In genomic region chr13:34159946-34160345, GRCh38 we compare ENCODE assay signal across 31 cellular contexts.
"Had no signal": no experiment of that assay in that cellular context is flagged by ENCODE, and none has a peak within 500 bp of the region (broad histone marks: within the 10 kb centered on the region; RNA-seq: fewer than 3 reads in every experiment).

No MANE protein-coding gene starts in this region.

- DNase-seq: activated B cell treated with CpG ODN at 0.5 μM for 24 hours; activated CD4-positive, alpha-beta T cell treated with anti-CD3 and anti-CD28 coated beads for 48 hours; activated CD4-positive, alpha-beta T cell treated with anti-CD3 and anti-CD28 coated beads, Interleukin-2, amount 50 U/mL, for 1 hour; activated CD4-positive, alpha-beta T cell treated with anti-CD3 and anti-CD28 coated beads, Interleukin-2, amount 50 U/mL, for 48 hours; activated CD8-positive, alpha-beta memory T cell treated with anti-CD3 and anti-CD28 coated beads for 24 hours; activated CD8-positive, alpha-beta T cell treated with anti-CD3 and anti-CD28 coated beads for 36 hours; activated effector memory CD4-positive, alpha-beta T cell treated with Interleukin-2 at 50 U/mL for 16 hours; activated gamma-delta T cell treated with Interleukin-2 at 50 U/mL for 16 hours; activated naive CD4-positive, alpha-beta T cell treated with anti-CD3 and anti-CD28 coated beads, Interleukin-2, amount 50 U/mL, for 16 hours; activated naive CD4-positive, alpha-beta T cell treated with Interleukin-2 at 50 U/mL for 16 hours; activated T-cell treated with anti-CD3 and anti-CD28 coated beads, Interleukin-2, amount 50 U/mL, for 4 hours; amniotic stem cell; anterior cingulate cortex; central memory CD4-positive, alpha-beta T cell; cerebellar nuclear complex; colonic mucosa; effector CD8-positive, alpha-beta T cell; foreskin fibroblast; T-helper 1 cell; T-helper 17 cell; T1000; WERI-Rb-1 had no signal

- ATAC-seq: activated CD4-positive, CD25-positive, alpha-beta regulatory T cell treated with anti-CD3 and anti-CD28 coated beads, Interleukin-2, amount 50 U/mL, for 24 hours; activated CD8-positive, alpha-beta T cell treated with anti-CD3 and anti-CD28 coated beads for 36 hours; activated T-cell treated with anti-CD3 and anti-CD28 coated beads, Interleukin-2, amount 50 U/mL, for 4 hours; activated T-helper 17 cell treated with anti-CD3 and anti-CD28 coated beads, Interleukin-2, amount 50 U/mL, for 72 hours; esophagus mucosa; T-helper 17 cell had no signal

- H3K4me3 Mint-ChIP-seq: activated B cell treated with CpG ODN at 0.5 μM for 24 hours; activated CD8-positive, alpha-beta T cell treated with anti-CD3 and anti-CD28 coated beads for 36 hours; activated naive CD8-positive, alpha-beta T cell; activated T-cell treated with anti-CD3 and anti-CD28 coated beads, Interleukin-2, amount 50 U/mL, for 4 hours; activated T-helper 17 cell treated with anti-CD3 and anti-CD28 coated beads, Interleukin-2, amount 50 U/mL, for 72 hours; brain; T-helper 17 cell; T-helper 2 cell treated with Interferon-gamma antibody and Interleukin-4, amounts not matched to agents 5 μg/mL and 100 μg/mL, for 36 hours had no signal

- H3K4me3 ChIP-seq: breast epithelium, cardiac muscle cell, colonic mucosa had no signal

- H3K9me3 Mint-ChIP-seq: activated B cell treated with CpG ODN at 0.5 μM for 24 hours; activated CD8-positive, alpha-beta T cell treated with anti-CD3 and anti-CD28 coated beads for 36 hours; activated T-cell treated with anti-CD3 and anti-CD28 coated beads, Interleukin-2, amount 50 U/mL, for 4 hours; activated T-helper 17 cell treated with anti-CD3 and anti-CD28 coated beads, Interleukin-2, amount 50 U/mL, for 72 hours; brain had no signal

- H3K27ac ChIP-seq: breast epithelium, cardiac muscle cell, colonic mucosa, WERI-Rb-1 had no signal

- H3K27ac Mint-ChIP-seq: activated B cell treated with CpG ODN at 0.5 μM for 24 hours; activated CD8-positive, alpha-beta T cell treated with anti-CD3 and anti-CD28 coated beads for 36 hours; activated naive CD8-positive, alpha-beta T cell; activated T-helper 17 cell treated with anti-CD3 and anti-CD28 coated beads, Interleukin-2, amount 50 U/mL, for 72 hours; T-helper 17 cell; T-helper 2 cell treated with Interferon-gamma antibody and Interleukin-4, amounts not matched to agents 5 μg/mL and 100 μg/mL, for 36 hours had no signal

- H3K36me3 Mint-ChIP-seq: activated naive CD8-positive, alpha-beta T cell; brain had no signal

- H3K27me3 ChIP-seq: breast epithelium, cardiac muscle cell, colonic mucosa had no signal

- H3K4me1 Mint-ChIP-seq: T-helper 17 cell had no signal

- H3K4me1 ChIP-seq: breast epithelium, colonic mucosa had no signal

- FAIRE-seq: frontal cortex had no signal

- H3K36me3 ChIP-seq: breast epithelium, cardiac muscle cell, colonic mucosa, WERI-Rb-1 had no signal

- H3K9me3 ChIP-seq: breast epithelium, colonic mucosa had no signal
